8 cellular contexts compared by ENCODE assay signal in the genomic region with DNA sequence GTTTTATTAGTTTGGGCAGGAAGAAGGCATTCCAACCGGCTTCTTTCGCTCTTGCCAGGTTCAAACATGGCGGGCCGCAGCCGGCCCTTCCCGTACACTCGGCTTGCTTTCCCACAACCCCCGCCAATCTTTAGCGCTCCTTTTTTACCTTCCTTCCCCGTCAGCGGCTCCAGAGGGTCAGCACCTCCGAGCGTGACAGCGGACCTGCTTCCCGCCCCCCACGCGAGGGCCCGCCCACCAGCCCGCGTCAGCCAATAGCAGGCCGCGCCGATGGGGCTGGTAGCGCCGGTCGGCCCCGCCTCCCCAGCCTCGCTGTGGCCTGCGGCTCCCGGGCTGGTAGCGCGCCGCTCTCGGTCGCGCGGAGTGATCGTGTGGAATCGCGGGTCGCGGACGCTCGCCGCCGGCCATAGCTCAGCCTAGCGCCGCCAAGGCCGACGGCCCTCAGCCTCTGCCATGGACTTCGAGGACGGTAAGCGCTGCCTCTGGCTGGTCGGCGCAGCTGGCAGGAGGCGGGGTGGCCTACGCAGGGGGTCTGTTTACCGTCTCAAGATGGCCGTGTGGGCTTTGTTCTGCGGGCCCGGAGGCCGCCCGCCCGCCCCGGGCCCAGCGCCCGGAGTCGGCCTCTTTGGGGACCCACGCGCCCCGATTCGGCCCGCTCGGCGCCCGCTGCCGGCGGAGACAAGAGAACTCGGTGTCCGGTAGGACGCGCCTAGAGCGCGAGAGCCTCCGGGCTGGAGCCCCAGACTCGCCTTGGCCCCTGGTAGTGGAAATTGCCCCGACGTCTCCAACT. TPM values are rescaled to one million over a fixed set of nuclear protein-coding genes. Genes with fewer than 3 reads are reported as not detected.
DNase-seq lines count a peak whose midpoint lies in the region; ATAC-seq and TF ChIP-seq lines count a peak whose summit lies in the region.

Gene ZNF326, plus strand, starts transcription at position 306 of the 790 bp plus-strand sequence. Its CDS starts 148 bp downstream, at position 454.

- peak within 1 kb of the TSS; percentile 90 for H3K9ac ChIP-seq in rectal smooth muscle tissue (ENCODE audit: low read length)

- H3K36me3 Mint-ChIP-seq in T-helper 2 cell treated with Interferon-gamma antibody and Interleukin-4, amounts not matched to agents 5 μg/mL and 100 μg/mL, for 36 hours (ENCODE audit: low read depth), result peaks cover 17% of the 10 kb centered on the region

- 0 to 1% methylated on average over 82 to 88 of the region's 88 CpGs for WGBS in aorta, 2 donors

- peak; percentile 92 to 94 for DNase-seq in NCI-H187 (lab: John Stamatoyannopoulos, UW)
- DNase-seq in T-helper 2 cell treated with Interferon-gamma antibody and Interleukin-4, amounts not matched to agents 5 μg/mL and 100 μg/mL, for 36 hours (ENCODE audit: low spot score), result peak; percentile 98
- peak; percentile 81 to 97 for DNase-seq in ascending aorta (ENCODE audit: low spot score in 2 of 2)
- DNase-seq in hepatic stellate cell (ENCODE audit: low spot score), result peak; percentile 97
- DNase-seq in aorta, result peak; percentile 97 to 99

- H3K27ac Mint-ChIP-seq in T-helper 2 cell treated with Interferon-gamma antibody and Interleukin-4, amounts not matched to agents 5 μg/mL and 100 μg/mL, for 36 hours, result peak within 1 kb of the TSS; percentile 97

- no peaks in the 10 kb centered on the region for H3K36me3 ChIP-seq in ascending aorta
- no peaks in the 10 kb centered on the region for H3K36me3 ChIP-seq in rectal smooth muscle tissue (ENCODE audit: control insufficient read depth, insufficient read depth, low read length)
- H3K36me3 ChIP-seq in aorta (ENCODE audit: control insufficient read depth in 1 of 2, insufficient read depth in 2 of 2, low read length in 1 of 2), result no peaks in the 10 kb centered on the region

- H3K4me1 ChIP-seq in ascending aorta (peaks cover 0 to 17% of the 10 kb centered on the region in 2 donors), rectal smooth muscle tissue (ENCODE audit: control insufficient read depth, insufficient read depth, low read length) (peaks cover 4% of the 10 kb centered on the region), aorta (ENCODE audit: control insufficient read depth in 1 of 2, insufficient read depth in 2 of 2, low read length in 2 of 2) (peaks cover 0 to 2% of the 10 kb centered on the region in 2 donors)

- TF ChIP-seq CTCF in ascending aorta (IDR thresholded peaks at IDR 0.05), result peak in 1 of 3 experiments; percentile 9

- H3K27me3 ChIP-seq in ascending aorta (no peaks in the 10 kb centered on the region), rectal smooth muscle tissue (ENCODE audit: control insufficient read depth, insufficient read depth, low read length) (no peaks in the 10 kb centered on the region), aorta (ENCODE audit: control insufficient read depth in 1 of 2, insufficient read depth in 2 of 2, low read length in 1 of 2) (no peaks in the 10 kb centered on the region)

- ATAC-seq in GM18502 (IDR thresholded peaks at IDR 0.05; ENCODE audit: poor library complexity, unreplicated experiment) (peak; percentile 95), HG02943 (IDR thresholded peaks at IDR 0.05; ENCODE audit: low read depth, unreplicated experiment) (peak; percentile 93), aorta (ENCODE audit: low FRiP score) (peak; percentile 100)

- H3K27me3 Mint-ChIP-seq in T-helper 2 cell treated with Interferon-gamma antibody and Interleukin-4, amounts not matched to agents 5 μg/mL and 100 μg/mL, for 36 hours (ENCODE audit: low read depth), result peaks cover 2% of the 10 kb centered on the region

- peak within 1 kb of the TSS; percentile 100 for H3K4me3 Mint-ChIP-seq in T-helper 2 cell treated with Interferon-gamma antibody and Interleukin-4, amounts not matched to agents 5 μg/mL and 100 μg/mL, for 36 hours

- H3K9me3 Mint-ChIP-seq in T-helper 2 cell treated with Interferon-gamma antibody and Interleukin-4, amounts not matched to agents 5 μg/mL and 100 μg/mL, for 36 hours, result no peaks in the 10 kb centered on the region

- H3K4me1 Mint-ChIP-seq in T-helper 2 cell treated with Interferon-gamma antibody and Interleukin-4, amounts not matched to agents 5 μg/mL and 100 μg/mL, for 36 hours (ENCODE audit: low read depth), result peaks cover 40% of the 10 kb centered on the region

- intact Hi-C loops in ascending aorta (cut with DNase I) (loop anchor here (2.0 to 10.0 kb wide), 7 partner anchors 173 to 1313 kb away; partner anchors contain the start of genes GTF2B, LRRC8C, LRRC8D and PKN2), aorta (cut with DNase I) (loop anchor here in 1 of 2 donors (5.0 to 10.0 kb wide), 3 partner anchors 173 to 470 kb away; partner anchors contain the start of genes LRRC8B, LRRC8C and LRRC8D)

- H3K9me3 ChIP-seq in ascending aorta, result no peaks in the 10 kb centered on the region
- no peaks in the 10 kb centered on the region for H3K9me3 ChIP-seq in aorta (ENCODE audit: control insufficient read depth, low read length)

- peak within 1 kb of the TSS; percentile 71 to 93 for H3K4me3 ChIP-seq in ascending aorta
- H3K4me3 ChIP-seq in rectal smooth muscle tissue (ENCODE audit: low read length), result peak within 1 kb of the TSS; percentile 98
- peak within 1 kb of the TSS; percentile 46 to 99 for H3K4me3 ChIP-seq in aorta (ENCODE audit: low read length in 2 of 2)

- H3K27ac ChIP-seq in ascending aorta (peak within 1 kb of the TSS; percentile 85 to 97), rectal smooth muscle tissue (ENCODE audit: low read depth, low read length) (peak within 1 kb of the TSS; percentile 98), aorta (ENCODE audit: low read depth in 1 of 2, low read length in 2 of 2) (peak within 1 kb of the TSS; percentile 72 to 85)

RNA-seq across cellular contexts. Expression of gene ZNF326, which starts in this region (rescaled TPM):
- total RNA-seq in ascending aorta, result 0.75 TPM
- total RNA-seq in aorta, result 10 to 100 TPM; 20.6 to 22.6 TPM
- polyA plus RNA-seq in aorta, result 10 to 100 TPM; 11.9 to 18.9 TPM

Comparison
In these comparisons a context has a peak if more than half of its experiments do, and no peak if none do; other contexts are left out.
1. Peak in every context shown above with its lines: DNase-seq, ATAC-seq, H3K4me3 ChIP-seq and H3K27ac ChIP-seq.
2. RNA of gene ZNF326 (total RNA-seq): 20.6 to 22.6 TPM in aorta; 0.75 TPM in ascending aorta (single experiment); every median in the first group is over 10 times any median in the second.
3. Peak in DNase-seq, H3K4me3 ChIP-seq and H3K27ac ChIP-seq in ascending aorta; RNA of the gene not detected or under 1 TPM.